ENCODE assay signal across 8 cellular contexts in genomic region chr14:63632932-63633514, GRCh38. TPM values are rescaled to one million over a fixed set of nuclear protein-coding genes. Genes with fewer than 3 reads are reported as not detected.
DNase-seq lines count a peak whose midpoint lies in the region; ATAC-seq and TF ChIP-seq lines count a peak whose summit lies in the region.

No MANE protein-coding gene starts in this region.

- intact Hi-C loops in cardiac septum (cut with DNase I), result no loop called here

- H3K4me3 ChIP-seq in cardiac muscle cell, result no peak overlapping the region

- H3K4me1 ChIP-seq in cardiac muscle cell (ENCODE audit: low read depth), result no peaks in the 10 kb centered on the region

- no peaks in the 10 kb centered on the region for H3K36me3 ChIP-seq in cardiac muscle cell

- peak; percentile 59 for TF ChIP-seq CTCF in cardiac muscle cell (IDR thresholded peaks at IDR 0.05; ENCODE audit: low read depth, low read length)
- TF ChIP-seq CTCF in LNCAP (IDR thresholded peaks at IDR 0.05), result peak; percentile 75

- H3K27ac ChIP-seq in cardiac muscle cell, result no peak overlapping the region

- H3K9me3 ChIP-seq in cardiac muscle cell (ENCODE audit: low read depth), result no peaks in the 10 kb centered on the region

- H3K27me3 ChIP-seq in cardiac muscle cell, result no peaks in the 10 kb centered on the region

- DNase-seq in cardiac muscle cell (ENCODE audit: low read depth in 1 of 2, low spot score in 1 of 2) (peak in 1 of 2 donors; percentile 43), cardiac septum (ENCODE audit: low spot score) (no peak), amniotic epithelial cell (ENCODE audit: low read depth) (peak; percentile 32), lung microvascular endothelial cell (ENCODE audit: low read depth in 2 of 2) (peak; percentile 53 to 63), cerebellar cortex (ENCODE audit: low spot score) (no peak)

- ATAC-seq in GM19328 (IDR thresholded peaks at IDR 0.05; ENCODE audit: unreplicated experiment) (no peak), GM19397 (IDR thresholded peaks at IDR 0.05; ENCODE audit: unreplicated experiment) (no peak)

RNA-seq across cellular contexts. Expression of gene WDR89, which starts 8.6 kb away (rescaled TPM):
- total RNA-seq in cardiac muscle cell (9.0 and 10.4 TPM in 2 replicates), cardiac septum (6.9 TPM), lung microvascular endothelial cell (8.7 and 13.9 TPM in 2 replicates)
- polyA plus RNA-seq in cardiac muscle cell, result 11.7 and 14.0 TPM in 2 replicates

Comparison
In these comparisons a context has a peak if more than half of its experiments do, and no peak if none do; other contexts are left out.
1. DNase-seq: peak in amniotic epithelial cell (single experiment) and lung microvascular endothelial cell (2 of 2); none in cardiac septum (single experiment) and cerebellar cortex (single experiment).